9 cellular contexts compared by ENCODE assay signal in the genomic region with DNA sequence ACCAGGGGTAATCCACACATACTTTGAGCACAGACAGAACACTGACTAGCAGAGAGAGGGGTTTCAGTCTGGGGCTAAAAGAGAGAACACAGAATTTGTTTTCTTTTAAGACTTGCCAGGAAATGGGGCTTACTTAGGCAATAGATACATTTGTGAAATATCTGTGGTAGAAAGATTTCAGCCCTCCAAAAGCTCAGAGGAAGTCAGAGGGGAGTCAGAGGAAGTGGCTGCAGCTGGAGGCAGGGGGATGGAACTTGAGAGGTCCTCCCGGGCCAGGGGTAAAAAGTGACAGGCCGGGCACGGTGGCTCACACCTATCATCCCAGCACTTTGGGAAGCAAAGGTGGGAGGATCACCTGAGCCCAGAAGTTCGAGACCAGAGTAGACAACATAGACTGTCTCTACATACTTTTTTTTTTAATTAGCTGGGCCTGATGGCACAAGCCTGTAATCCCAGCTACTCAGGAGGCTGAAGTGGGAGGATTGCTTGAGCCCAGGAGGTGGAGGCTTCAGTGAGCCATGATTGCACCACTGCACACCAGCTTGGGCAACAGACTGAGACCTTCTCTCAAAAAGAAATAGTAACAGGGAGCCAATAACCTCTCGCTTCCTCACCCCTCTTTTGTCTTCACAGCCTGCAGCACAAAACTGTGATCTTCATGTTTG. TPM values are rescaled to one million over a fixed set of nuclear protein-coding genes. Genes with fewer than 3 reads are reported as not detected.
DNase-seq lines count a peak whose midpoint lies in the region; ATAC-seq and TF ChIP-seq lines count a peak whose summit lies in the region.
"Had no signal": no experiment of that assay in that cellular context is flagged by ENCODE, and none has a peak within 500 bp of the region (broad histone marks: within the 10 kb centered on the region; RNA-seq: fewer than 3 reads in every experiment).

No MANE protein-coding gene starts in this region.

- peaks cover 69% of the 10 kb centered on the region for H3K36me3 Mint-ChIP-seq in activated CD4-positive, alpha-beta T cell treated with anti-CD3 and anti-CD28 coated beads for 36 hours (ENCODE audit: low read depth)

- no peaks in the 10 kb centered on the region for H4K20me1 ChIP-seq in MM.1S (ENCODE audit: insufficient read depth, low read length)

- H3K27ac Mint-ChIP-seq in activated CD4-positive, alpha-beta T cell treated with anti-CD3 and anti-CD28 coated beads for 36 hours, result peak overlapping the region; percentile 97

- intact Hi-C loops in activated CD4-positive, alpha-beta T cell treated with anti-CD3 and anti-CD28 coated beads for 36 hours (cut with DNase I, micrococcal nuclease), result loop anchor here in 1 of 2 experiments (2.0 kb wide), 1 partner anchor 16 kb away; no protein-coding TSS in a partner anchor

- POLR2A ChIA-PET in activated CD4-positive, alpha-beta T cell treated with anti-CD3 and anti-CD28 coated beads for 36 hours (lab: Charles Lee), result interaction anchor here (0.6 kb wide), 1 partner anchor 19 kb away, joined by 3 read pairs; no protein-coding TSS in a partner anchor

- peak overlapping the region; percentile 2 for H3K4me3 Mint-ChIP-seq in activated CD4-positive, alpha-beta T cell treated with anti-CD3 and anti-CD28 coated beads for 36 hours

- peaks cover 89% of the 10 kb centered on the region for H3K4me1 Mint-ChIP-seq in activated CD4-positive, alpha-beta T cell treated with anti-CD3 and anti-CD28 coated beads for 36 hours

- peak; percentile 9 for ATAC-seq in activated CD4-positive, alpha-beta T cell treated with anti-CD3 and anti-CD28 coated beads for 36 hours
- ATAC-seq: Panc1 had no signal

- H3K79me2 ChIP-seq in MM.1S (ENCODE audit: low read length), result no peaks in the 10 kb centered on the region

- peak overlapping the region; percentile 11; the same call in 1 of the 2 replicates for H3K4me2 ChIP-seq in MM.1S (ENCODE audit: low read depth, low read length)

- H3K9me3 ChIP-seq in MM.1S (replicated peaks; ENCODE audit: insufficient read depth, low read length), result no peaks in the 10 kb centered on the region

- no peaks in the 10 kb centered on the region for H3K36me3 ChIP-seq in MM.1S (replicated peaks; ENCODE audit: insufficient read depth, low read length)

- H3F3A ChIP-seq in MM.1S (ENCODE audit: insufficient read depth, low read length), result peaks cover 24% of the 10 kb centered on the region

- TF ChIP-seq CTCF in MM.1S (IDR thresholded peaks at IDR 0.05; ENCODE audit: low read length), result no peak
- no peak for TF ChIP-seq CTCF in cardiac fibroblast (IDR thresholded peaks at IDR 0.05; ENCODE audit: low read depth, low read length)

- H3K9me3 Mint-ChIP-seq in activated CD4-positive, alpha-beta T cell treated with anti-CD3 and anti-CD28 coated beads for 36 hours (ENCODE audit: low read depth), result no peaks in the 10 kb centered on the region

- H3K9ac ChIP-seq in MM.1S (ENCODE audit: low read length), result no peak overlapping the region

- DNase-seq in activated CD4-positive, alpha-beta T cell treated with anti-CD3 and anti-CD28 coated beads for 36 hours, result peak; percentile 60
- DNase-seq in activated CD4-positive, alpha-beta T cell treated with anti-CD3 and anti-CD28 coated beads, Interleukin-2, amount 50 U/mL, for 4 hours, result no peak
- peak; percentile 65 for DNase-seq in MM.1S
- peak; percentile 81 to 87 for DNase-seq in cardiac fibroblast (ENCODE audit: low read depth in 2 of 2)
- peak; percentile 36 to 38 for DNase-seq in stimulated activated CD8-positive, alpha-beta memory T cell treated with anti-CD3 and anti-CD28 coated beads, Interleukin-15, amount 100 ng/mL, for 48 hours (ENCODE audit: low read depth in 2 of 2)
- no peak for DNase-seq in SHP77 (lab: John Stamatoyannopoulos, UW)
- no peak for DNase-seq in activated gamma-delta T cell (lab: John Stamatoyannopoulos, UW)
- no peak for DNase-seq in NCI-H2081 treated with DMSO at 0.1 percent for 48 hours (lab: John Stamatoyannopoulos, UW)

- 0 out of 2 replicates have a peak overlapping the region, but pooled peaks have one; percentile 17 for H2AFZ ChIP-seq in MM.1S (ENCODE audit: low read length)

- H3K27ac ChIP-seq in MM.1S (ENCODE audit: low read length), result peak overlapping the region; percentile 50; the same call in 1 of the 2 replicates

- H3K9me2 ChIP-seq in MM.1S (replicated peaks; ENCODE audit: insufficient read depth, low read length), result no peaks in the 10 kb centered on the region

- CTCF ChIA-PET in activated CD4-positive, alpha-beta T cell treated with anti-CD3 and anti-CD28 coated beads for 36 hours (lab: Charles Lee), result interaction anchor here (0.9 to 4.2 kb wide), 5 partner anchors 12 to 134 kb away, joined by 3 to 25 read pairs (median 3); no protein-coding TSS in a partner anchor

- H3K27me3 ChIP-seq in MM.1S (replicated peaks; ENCODE audit: insufficient read depth, low read length), result no peaks in the 10 kb centered on the region

- H3K27me3 Mint-ChIP-seq in activated CD4-positive, alpha-beta T cell treated with anti-CD3 and anti-CD28 coated beads for 36 hours, result no peaks in the 10 kb centered on the region

- H3K4me1 ChIP-seq in MM.1S (ENCODE audit: low read length), result peaks cover 47% of the 10 kb centered on the region

- no peak overlapping the region for H3K4me3 ChIP-seq in MM.1S (ENCODE audit: low read length)
- H3K4me3 ChIP-seq in cardiac fibroblast (replicated peaks in 1 of 2; ENCODE audit: low read depth in 2 of 2, low read length in 2 of 2), result no peak overlapping the region

RNA-seq across cellular contexts. Expression of gene NLRC5, which starts 49.9 kb away (rescaled TPM):
- total RNA-seq in activated CD4-positive, alpha-beta T cell treated with anti-CD3 and anti-CD28 coated beads for 36 hours, result 100 to 1,000 TPM; 143 to 175 TPM

RNA-seq across cellular contexts. Expression of gene CPNE2, which starts 53.1 kb away (rescaled TPM):
- total RNA-seq in activated CD4-positive, alpha-beta T cell treated with anti-CD3 and anti-CD28 coated beads for 36 hours, result 1 to 10 TPM; 4.9 to 7.3 TPM

Comparison
In these comparisons a context has a peak if more than half of its experiments do, and no peak if none do; other contexts are left out.
1. DNase-seq: peak in activated CD4-positive, alpha-beta T cell treated with anti-CD3 and anti-CD28 coated beads for 36 hours (single experiment), MM.1S (single experiment), cardiac fibroblast (2 of 2) and stimulated activated CD8-positive, alpha-beta memory T cell treated with anti-CD3 and anti-CD28 coated beads, Interleukin-15, amount 100 ng/mL, for 48 hours (2 of 2); none in activated CD4-positive, alpha-beta T cell treated with anti-CD3 and anti-CD28 coated beads, Interleukin-2, amount 50 U/mL, for 4 hours (0 of 2), SHP77 (0 of 2), activated gamma-delta T cell (single experiment) and NCI-H2081 treated with DMSO at 0.1 percent for 48 hours (single experiment).